Comparison of ENCODE assay signal across 10 cellular contexts in genomic region chr4:148447672-148448071, GRCh38. TPM values are rescaled to one million over a fixed set of nuclear protein-coding genes. Genes with fewer than 3 reads are reported as not detected.
DNase-seq lines count a peak whose midpoint lies in the region; FAIRE-seq and TF ChIP-seq lines count a peak whose summit lies in the region.
"Had no signal": no experiment of that assay in that cellular context is flagged by ENCODE, and none has a peak within 500 bp of the region (broad histone marks: within the 10 kb centered on the region; RNA-seq: fewer than 3 reads in every experiment).

No MANE protein-coding gene starts in this region.

- peak; percentile 15 to 30 for DNase-seq in AML-193 (lab: John Stamatoyannopoulos, UW)
- DNase-seq in COLO829 (ENCODE audit: low spot score), result peak; percentile 25
- peak in 36 of 61 donors; percentile 0 to 69 (median 14) for DNase-seq in caudate nucleus (lab: John Stamatoyannopoulos, UW)
- peak; percentile 19 for DNase-seq in myocyte (ENCODE audit: low read depth)
- DNase-seq in D721Med (ENCODE audit: insufficient read length, low spot score), result no peak
- DNase-seq in GM19239 (ENCODE audit: insufficient read length, low spot score), result no peak
- no peak for DNase-seq in urothelium cell line (ENCODE audit: low spot score)
- DNase-seq in NOMO-1 (lab: John Stamatoyannopoulos, UW; ENCODE audit: unreplicated experiment in 2 of 2), result no peak
- DNase-seq: stimulated activated CD4-positive, alpha-beta T cell treated with anti-CD3 and anti-CD28 coated beads, Interleukin-4, amount 100 ng/mL, for 1 hour; upper lobe of left lung had no signal

- no peak for TF ChIP-seq CTCF in D721Med (IDR thresholded peaks at IDR 0.05; ENCODE audit: insufficient read depth, missing control alignments)

- no peak for FAIRE-seq in D721Med (lab: Jason Lieb, UNC)
- FAIRE-seq in GM19239 (lab: Jason Lieb, UNC), result no peak
- no peak for FAIRE-seq in urothelium cell line (lab: Jason Lieb, UNC)

- no peak overlapping the region for H3K27ac ChIP-seq in caudate nucleus (ENCODE audit: low read depth, low read length)
- H3K27ac ChIP-seq: upper lobe of left lung had no signal

RNA-seq across cellular contexts. Expression of gene NR3C2, which starts 5.5 kb away (rescaled TPM):
- total RNA-seq in myocyte, result 5.9 and 13.4 TPM in 2 replicates
- 4.4 TPM for polyA plus RNA-seq in myocyte (2012)

Comparison
In these comparisons a context has a peak if more than half of its experiments do, and no peak if none do; other contexts are left out.
1. DNase-seq: peak in AML-193 (2 of 2), COLO829 (single experiment), caudate nucleus (36 of 61) and myocyte (single experiment); none in D721Med (single experiment), GM19239 (single experiment), urothelium cell line (single experiment) and NOMO-1 (0 of 2).